In genomic region chrX:48470110-48470832, GRCh38 we compare ENCODE assay signal across 9 cellular contexts. TPM values are rescaled to one million over a fixed set of nuclear protein-coding genes. Genes with fewer than 3 reads are reported as not detected.
A peak's percentile ranks its signal among the peaks of the same experiment; 100 is the strongest.
DNase-seq lines count a peak whose midpoint lies in the region.
"Had no signal": no experiment of that assay in that cellular context is flagged by ENCODE, and none has a peak within 500 bp of the region (broad histone marks: within the 10 kb centered on the region; RNA-seq: fewer than 3 reads in every experiment).

Gene SLC38A5, minus strand, starts transcription at chrX:48470260. Its CDS starts 2,336 bp downstream, at chrX:48467924.

- H3K27ac Mint-ChIP-seq in activated naive CD8-positive, alpha-beta T cell treated with anti-CD3 and anti-CD28 coated beads for 36 hours, result peak within 1 kb of the TSS; percentile 96
- peak within 1 kb of the TSS; percentile 1 to 92 (median 84) for H3K27ac Mint-ChIP-seq in immature natural killer cell

- H3K9me3 Mint-ChIP-seq in activated naive CD8-positive, alpha-beta T cell treated with anti-CD3 and anti-CD28 coated beads for 36 hours, result no peaks in the 10 kb centered on the region
- H3K9me3 Mint-ChIP-seq in immature natural killer cell, result no peaks in the 10 kb centered on the region

- DNase-seq in T-helper 2 cell, result no peak
- DNase-seq in activated naive CD8-positive, alpha-beta T cell treated with anti-CD3 and anti-CD28 coated beads for 36 hours, result no peak
- no peak for DNase-seq in immature natural killer cell
- no peak for DNase-seq in RKO (ENCODE audit: low spot score)
- no peak for DNase-seq in NCI-H1092 treated with DMSO at 0.1 percent for 48 hours (lab: John Stamatoyannopoulos, UW)
- DNase-seq in NCI-H748 treated with DMSO at 0.1 percent for 48 hours (lab: John Stamatoyannopoulos, UW), result no peak

- H3K36me3 Mint-ChIP-seq in activated naive CD8-positive, alpha-beta T cell treated with anti-CD3 and anti-CD28 coated beads for 36 hours, result peaks cover 33% of the 10 kb centered on the region
- peaks cover 0 to 5% (median 4%) of the 10 kb centered on the region in 3 donors for H3K36me3 Mint-ChIP-seq in immature natural killer cell

- H3K4me3 Mint-ChIP-seq in activated naive CD8-positive, alpha-beta T cell treated with anti-CD3 and anti-CD28 coated beads for 36 hours, result peak within 1 kb of the TSS; percentile 90
- H3K4me3 Mint-ChIP-seq in immature natural killer cell, result peak within 1 kb of the TSS; percentile 87 to 94 (median 91)

- H3K27ac ChIP-seq in temporal lobe (ENCODE audit: low read depth, low read length), result no peak within 1 kb of the TSS
- H3K27ac ChIP-seq: A549 had no signal

- intact Hi-C loops in T-helper 2 cell treated with Interferon-gamma antibody and Interleukin-4, amounts not matched to agents 100 ng/mL and 5 ng/mL, for 36 hours (cut with micrococcal nuclease), result no loop called here

- H3K27me3 Mint-ChIP-seq in activated naive CD8-positive, alpha-beta T cell treated with anti-CD3 and anti-CD28 coated beads for 36 hours, result no peaks in the 10 kb centered on the region
- H3K27me3 Mint-ChIP-seq in immature natural killer cell (ENCODE audit: low read depth in 3 of 3), result peaks cover 0 to 6% (median 2%) of the 10 kb centered on the region in 3 donors

- H3K4me1 Mint-ChIP-seq in activated naive CD8-positive, alpha-beta T cell treated with anti-CD3 and anti-CD28 coated beads for 36 hours, result peaks cover 20% of the 10 kb centered on the region
- peaks cover 15 to 20% of the 10 kb centered on the region in 2 donors for H3K4me1 Mint-ChIP-seq in immature natural killer cell

RNA-seq across cellular contexts. Expression of gene SLC38A5, which starts in this region (rescaled TPM):
- total RNA-seq in T-helper 2 cell treated with Interferon-gamma antibody and Interleukin-4, amounts not matched to agents 100 ng/mL and 5 ng/mL, for 36 hours, result 86.3 and 96.8 TPM in 2 replicates
- 100 to 1,000 TPM; 146 to 156 TPM for total RNA-seq in activated naive CD8-positive, alpha-beta T cell treated with anti-CD3 and anti-CD28 coated beads for 36 hours
- 10 to 100 TPM; 24.3 to 48.0 (median 26.5) TPM for polyA plus RNA-seq in immature natural killer cell
- 19.7 TPM for total RNA-seq in temporal lobe
